ENCODE assay signal across 3 cellular contexts in genomic region chr5:37657046-37657445, GRCh38.
A peak's percentile ranks its signal among the peaks of the same experiment; 100 is the strongest.
TF ChIP-seq lines count a peak whose summit lies in the region.

No MANE protein-coding gene starts in this region.

TF ChIP-seq in HepG2, 621 proteins besides CTCF, POLR2A, EP300 and RAD21 (continued from another document):
- TF ChIP-seq, protein P1, sequence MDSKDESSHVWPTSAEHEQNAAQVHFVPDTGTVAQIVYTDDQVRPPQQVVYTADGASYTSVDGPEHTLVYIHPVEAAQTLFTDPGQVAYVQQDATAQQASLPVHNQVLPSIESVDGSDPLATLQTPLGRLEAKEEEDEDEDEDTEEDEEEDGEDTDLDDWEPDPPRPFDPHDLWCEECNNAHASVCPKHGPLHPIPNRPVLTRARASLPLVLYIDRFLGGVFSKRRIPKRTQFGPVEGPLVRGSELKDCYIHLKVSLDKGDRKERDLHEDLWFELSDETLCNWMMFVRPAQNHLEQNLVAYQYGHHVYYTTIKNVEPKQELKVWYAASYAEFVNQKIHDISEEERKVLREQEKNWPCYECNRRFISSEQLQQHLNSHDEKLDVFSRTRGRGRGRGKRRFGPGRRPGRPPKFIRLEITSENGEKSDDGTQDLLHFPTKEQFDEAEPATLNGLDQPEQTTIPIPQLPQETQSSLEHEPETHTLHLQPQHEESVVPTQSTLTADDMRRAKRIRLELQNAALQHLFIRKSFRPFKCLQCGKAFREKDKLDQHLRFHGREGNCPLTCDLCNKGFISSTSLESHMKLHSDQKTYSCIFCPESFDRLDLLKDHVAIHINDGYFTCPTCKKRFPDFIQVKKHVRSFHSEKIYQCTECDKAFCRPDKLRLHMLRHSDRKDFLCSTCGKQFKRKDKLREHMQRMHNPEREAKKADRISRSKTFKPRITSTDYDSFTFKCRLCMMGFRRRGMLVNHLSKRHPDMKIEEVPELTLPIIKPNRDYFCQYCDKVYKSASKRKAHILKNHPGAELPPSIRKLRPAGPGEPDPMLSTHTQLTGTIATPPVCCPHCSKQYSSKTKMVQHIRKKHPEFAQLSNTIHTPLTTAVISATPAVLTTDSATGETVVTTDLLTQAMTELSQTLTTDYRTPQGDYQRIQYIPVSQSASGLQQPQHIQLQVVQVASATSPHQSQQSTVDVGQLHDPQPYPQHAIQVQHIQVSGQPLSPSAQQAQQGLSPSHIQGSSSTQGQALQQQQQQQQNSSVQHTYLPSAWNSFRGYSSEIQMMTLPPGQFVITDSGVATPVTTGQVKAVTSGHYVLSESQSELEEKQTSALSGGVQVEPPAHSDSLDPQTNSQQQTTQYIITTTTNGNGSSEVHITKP (CRISPR knock-in tag; IDR thresholded peaks at IDR 0.05; ENCODE audit: low read depth) = peak; percentile 54; the same call in 1 of the 2 replicates
TF ChIP-seq in HepG2: peak in this region for 1.

TF ChIP-seq in HEK293, 187 proteins besides CTCF, POLR2A, EP300 and RAD21 (continued from another document):
- TF ChIP-seq, protein P1 (tag by site-specific recombination; IDR thresholded peaks at IDR 0.05) = peak; percentile 63; the same call in 1 of the 2 replicates
- TF ChIP-seq, protein P2, sequence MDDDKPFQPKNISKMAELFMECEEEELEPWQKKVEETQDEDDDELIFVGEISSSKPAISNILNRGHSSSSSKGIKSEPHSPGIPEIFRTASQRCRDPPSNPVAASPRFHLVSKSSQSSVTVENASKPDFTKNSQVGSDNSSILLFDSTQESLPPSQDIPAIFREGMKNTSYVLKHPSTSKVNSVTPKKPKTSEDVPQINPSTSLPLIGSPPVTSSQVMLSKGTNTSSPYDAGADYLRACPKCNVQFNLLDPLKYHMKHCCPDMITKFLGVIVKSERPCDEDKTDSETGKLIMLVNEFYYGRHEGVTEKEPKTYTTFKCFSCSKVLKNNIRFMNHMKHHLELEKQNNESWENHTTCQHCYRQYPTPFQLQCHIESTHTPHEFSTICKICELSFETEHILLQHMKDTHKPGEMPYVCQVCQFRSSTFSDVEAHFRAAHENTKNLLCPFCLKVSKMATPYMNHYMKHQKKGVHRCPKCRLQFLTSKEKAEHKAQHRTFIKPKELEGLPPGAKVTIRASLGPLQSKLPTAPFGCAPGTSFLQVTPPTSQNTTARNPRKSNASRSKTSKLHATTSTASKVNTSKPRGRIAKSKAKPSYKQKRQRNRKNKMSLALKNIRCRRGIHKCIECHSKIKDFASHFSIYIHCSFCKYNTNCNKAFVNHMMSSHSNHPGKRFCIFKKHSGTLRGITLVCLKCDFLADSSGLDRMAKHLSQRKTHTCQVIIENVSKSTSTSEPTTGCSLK (tag by site-specific recombination; IDR thresholded peaks at IDR 0.05) = no peak
- TF ChIP-seq SP7 (tag by site-specific recombination; IDR thresholded peaks at IDR 0.05) (no peak), ZNF621 (tag by site-specific recombination; IDR thresholded peaks at IDR 0.05) (no peak), ZNF544 (tag by site-specific recombination; IDR thresholded peaks at IDR 0.05) (no peak)

TF ChIP-seq in K562, 482 proteins besides CTCF, POLR2A, EP300 and RAD21 (continued from another document):
- TF ChIP-seq, protein P1 (IDR thresholded peaks at IDR 0.05; ENCODE audit: partially characterized antibody) = peak; percentile 70
- TF ChIP-seq ATF6 (CRISPR knock-in tag; IDR thresholded peaks at IDR 0.05) = no peak
- TF ChIP-seq ATF4 (CRISPR knock-in tag; IDR thresholded peaks at IDR 0.05) = no peak
